8 cellular contexts compared by ENCODE assay signal in the genomic region with DNA sequence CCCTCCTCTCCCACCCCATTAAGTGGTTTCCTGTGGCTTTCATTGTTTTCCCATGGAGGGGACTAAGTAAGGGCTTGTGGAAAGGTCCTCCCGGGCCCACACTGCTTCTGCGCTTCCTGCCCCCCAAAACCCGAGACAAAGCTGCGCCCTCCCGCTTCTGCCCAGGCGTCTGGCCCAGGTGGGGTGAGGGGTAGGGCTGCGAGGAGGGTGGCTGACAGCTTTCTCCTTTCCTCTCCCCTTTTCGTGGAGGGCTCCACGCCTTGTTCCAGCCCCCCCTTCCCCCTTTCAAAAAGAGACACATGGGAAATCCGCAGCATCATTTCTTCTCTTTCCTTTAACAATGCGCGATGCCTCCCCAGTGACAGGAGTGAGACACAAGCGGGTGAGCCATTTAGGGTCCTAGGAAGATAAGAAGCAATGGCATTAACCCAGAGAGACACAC. TPM values are rescaled to one million over a fixed set of nuclear protein-coding genes. Genes with fewer than 3 reads are reported as not detected.
DNase-seq lines count a peak whose midpoint lies in the region; ATAC-seq and TF ChIP-seq lines count a peak whose summit lies in the region.

No MANE protein-coding gene starts in this region.

- POLR2A ChIA-PET in T-cell (lab: Charles Lee), result no interaction called here

- peak overlapping the region; percentile 55 to 92 for H3K9ac ChIP-seq in liver (ENCODE audit: low read depth in 1 of 2, low read length in 2 of 2)

- peaks cover 53 to 56% (median 54%) of the 10 kb centered on the region in 3 donors for H3K4me1 Mint-ChIP-seq in T-cell

- no peaks in the 10 kb centered on the region for H3K27me3 Mint-ChIP-seq in T-cell

- H3K36me3 Mint-ChIP-seq in T-cell, result no peaks in the 10 kb centered on the region

- no peaks in the 10 kb centered on the region for H3K27me3 ChIP-seq in liver (ENCODE audit: control insufficient read depth in 4 of 4, insufficient read depth in 4 of 4, low read length in 3 of 4)

- H3K27ac Mint-ChIP-seq in T-cell, result peak overlapping the region; percentile 90 to 91

- no peak for TF ChIP-seq CTCF in liver (IDR thresholded peaks at IDR 0.05; ENCODE audit: low read depth, low read length, missing input control)

- CTCF ChIA-PET in T-cell (lab: Charles Lee), result interaction anchor here (0.9 to 4.7 kb wide), 6 partner anchors 12 to 259 kb away, joined by 3 to 44 read pairs (median 5); no protein-coding TSS in a partner anchor

- H3K36me3 ChIP-seq in liver (ENCODE audit: control insufficient read depth in 4 of 4, insufficient read depth in 3 of 4, low read depth in 1 of 4, low read length in 3 of 4), result no peaks in the 10 kb centered on the region

- H3K4me3 Mint-ChIP-seq in T-cell, result peak overlapping the region; percentile 95 to 97 (median 96)

- no peaks in the 10 kb centered on the region for H3K9me3 Mint-ChIP-seq in T-cell

- TF ChIP-seq RAD21 in liver (IDR thresholded peaks at IDR 0.05), result no peak

- H3K4me1 ChIP-seq in liver (ENCODE audit: control insufficient read depth in 4 of 4, insufficient read depth in 4 of 4, low read length in 3 of 4), result peaks cover 3 to 49% (median 38%) of the 10 kb centered on the region in 4 donors

- peak overlapping the region; percentile 95 to 97 for H3K27ac ChIP-seq in liver (ENCODE audit: low read depth in 1 of 2, low read length in 2 of 2)

- H3K9me3 ChIP-seq in liver (ENCODE audit: control insufficient read depth in 4 of 4, low read length in 3 of 4), result no peaks in the 10 kb centered on the region

- peak; percentile 19 for ATAC-seq in GM18867 (IDR thresholded peaks at IDR 0.05; ENCODE audit: unreplicated experiment)
- ATAC-seq in HG03108 (IDR thresholded peaks at IDR 0.05; ENCODE audit: unreplicated experiment), result peak; percentile 22
- ATAC-seq in T-cell (replicated peaks in 1 of 4), result peak; percentile 17 to 43 (median 31)

- DNase-seq in AG08396 (ENCODE audit: low spot score) (peak; percentile 28), T-cell (peak in 18 of 34 experiments; percentile 3 to 45 (median 14)), cerebellar cortex (ENCODE audit: low spot score) (peak; percentile 56), GOT3 (lab: John Stamatoyannopoulos, UW) (no peak)
- peak in 2 of 3 donors; percentile 8 to 11 for DNase-seq in stimulated activated CD4-positive, alpha-beta T cell treated with anti-CD3 and anti-CD28 coated beads, TNF-alpha, amount 100 ng/mL, for 48 hours (ENCODE audit: low read depth in 3 of 3)

- peak overlapping the region; percentile 84 to 96 (median 89) for H3K4me3 ChIP-seq in liver (ENCODE audit: low read depth in 1 of 3, low read length in 3 of 3)

- WGBS in liver, result under 1% methylated on average over 13 of the region's 13 CpGs

TF ChIP-seq in liver, 16 proteins besides CTCF, POLR2A, EP300 and RAD21:
- TF ChIP-seq RXRA (IDR thresholded peaks at IDR 0.05) (no peak), NR2F2 (IDR thresholded peaks at IDR 0.05) (no peak), TAF1 (conservative IDR thresholded peaks at IDR 0.05) (no peak), FOXA1 (IDR thresholded peaks at IDR 0.05) (no peak), FOXA2 (IDR thresholded peaks at IDR 0.05) (no peak), YY1 (IDR thresholded peaks at IDR 0.05) (no peak)
- TF ChIP-seq, protein P1, sequence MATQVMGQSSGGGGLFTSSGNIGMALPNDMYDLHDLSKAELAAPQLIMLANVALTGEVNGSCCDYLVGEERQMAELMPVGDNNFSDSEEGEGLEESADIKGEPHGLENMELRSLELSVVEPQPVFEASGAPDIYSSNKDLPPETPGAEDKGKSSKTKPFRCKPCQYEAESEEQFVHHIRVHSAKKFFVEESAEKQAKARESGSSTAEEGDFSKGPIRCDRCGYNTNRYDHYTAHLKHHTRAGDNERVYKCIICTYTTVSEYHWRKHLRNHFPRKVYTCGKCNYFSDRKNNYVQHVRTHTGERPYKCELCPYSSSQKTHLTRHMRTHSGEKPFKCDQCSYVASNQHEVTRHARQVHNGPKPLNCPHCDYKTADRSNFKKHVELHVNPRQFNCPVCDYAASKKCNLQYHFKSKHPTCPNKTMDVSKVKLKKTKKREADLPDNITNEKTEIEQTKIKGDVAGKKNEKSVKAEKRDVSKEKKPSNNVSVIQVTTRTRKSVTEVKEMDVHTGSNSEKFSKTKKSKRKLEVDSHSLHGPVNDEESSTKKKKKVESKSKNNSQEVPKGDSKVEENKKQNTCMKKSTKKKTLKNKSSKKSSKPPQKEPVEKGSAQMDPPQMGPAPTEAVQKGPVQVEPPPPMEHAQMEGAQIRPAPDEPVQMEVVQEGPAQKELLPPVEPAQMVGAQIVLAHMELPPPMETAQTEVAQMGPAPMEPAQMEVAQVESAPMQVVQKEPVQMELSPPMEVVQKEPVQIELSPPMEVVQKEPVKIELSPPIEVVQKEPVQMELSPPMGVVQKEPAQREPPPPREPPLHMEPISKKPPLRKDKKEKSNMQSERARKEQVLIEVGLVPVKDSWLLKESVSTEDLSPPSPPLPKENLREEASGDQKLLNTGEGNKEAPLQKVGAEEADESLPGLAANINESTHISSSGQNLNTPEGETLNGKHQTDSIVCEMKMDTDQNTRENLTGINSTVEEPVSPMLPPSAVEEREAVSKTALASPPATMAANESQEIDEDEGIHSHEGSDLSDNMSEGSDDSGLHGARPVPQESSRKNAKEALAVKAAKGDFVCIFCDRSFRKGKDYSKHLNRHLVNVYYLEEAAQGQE (IDR thresholded peaks at IDR 0.05), result peak; percentile 19

RNA-seq across cellular contexts. Expression of a gene that starts 0.6 kb away (rescaled TPM):
- total RNA-seq in T-cell, result 10 to 100 TPM; 27.5 to 46.0 (median 29.6) TPM
- 10 to 100 TPM; 19.0 to 30.7 TPM for total RNA-seq in liver
- 1 to 10 TPM; 4.8 to 8.5 TPM for polyA plus RNA-seq in liver
